ENCODE assay signal across 21 cellular contexts in genomic region chr17:37026534-37026875, GRCh38.
"Had no signal": no experiment of that assay in that cellular context is flagged by ENCODE, and none has a peak within 500 bp of the region (broad histone marks: within the 10 kb centered on the region; RNA-seq: fewer than 3 reads in every experiment).

No MANE protein-coding gene starts in this region.

- H3K27ac Mint-ChIP-seq: activated naive CD4-positive, alpha-beta T cell treated with anti-CD3 and anti-CD28 coated beads for 36 hours; nephron progenitor cell; stimulated activated naive B cell treated with anti-CD40 and anti-IgM and Interleukin-4, amounts not matched to agents 10 μg/mL and 1 μg/mL and 100 μg/mL, for 72 hours had no signal

- ATAC-seq: left cardiac atrium, psoas muscle had no signal

- DNase-seq: activated effector memory CD4-positive, alpha-beta T cell treated with anti-CD3 and anti-CD28 coated beads, Interleukin-2, amount 50 U/mL, for 16 hours; amygdala; caudate nucleus; cortex of kidney; effector memory CD8-positive, alpha-beta T cell; erythroblast; foreskin fibroblast; head of caudate nucleus; hippocampal formation; left cardiac atrium; mammary epithelial cell; nephron progenitor cell; psoas muscle; sigmoid colon; small intestine; stimulated activated CD4-positive, alpha-beta T cell treated with anti-CD3 and anti-CD28 coated beads, Interleukin-4, amount 100 ng/mL, for 4 hours; stimulated activated CD8-positive, alpha-beta memory T cell treated with anti-CD3 and anti-CD28 coated beads, Interleukin-4, amount 100 ng/mL, for 48 hours; stimulated activated naive B cell treated with anti-CD40 and anti-IgM and Interleukin-4, amounts not matched to agents 10 μg/mL and 1 μg/mL and 100 μg/mL, for 72 hours; T-helper 9 cell; trophoblast cell had no signal

- H3K9me3 Mint-ChIP-seq: activated naive CD4-positive, alpha-beta T cell treated with anti-CD3 and anti-CD28 coated beads for 36 hours; effector memory CD8-positive, alpha-beta T cell; nephron progenitor cell; stimulated activated naive B cell treated with anti-CD40 and anti-IgM and Interleukin-4, amounts not matched to agents 10 μg/mL and 1 μg/mL and 100 μg/mL, for 72 hours had no signal

- H3K4me3 Mint-ChIP-seq: activated naive CD4-positive, alpha-beta T cell treated with anti-CD3 and anti-CD28 coated beads for 36 hours; effector memory CD8-positive, alpha-beta T cell; nephron progenitor cell; stimulated activated naive B cell treated with anti-CD40 and anti-IgM and Interleukin-4, amounts not matched to agents 10 μg/mL and 1 μg/mL and 100 μg/mL, for 72 hours had no signal

- H3K27me3 Mint-ChIP-seq: effector memory CD8-positive, alpha-beta T cell; stimulated activated naive B cell treated with anti-CD40 and anti-IgM and Interleukin-4, amounts not matched to agents 10 μg/mL and 1 μg/mL and 100 μg/mL, for 72 hours had no signal
